7 cellular contexts compared by ENCODE assay signal in genomic region chr11:12377106-12377823, GRCh38. TPM values are rescaled to one million over a fixed set of nuclear protein-coding genes. Genes with fewer than 3 reads are reported as not detected.
DNase-seq lines count a peak whose midpoint lies in the region; ATAC-seq and TF ChIP-seq lines count a peak whose summit lies in the region.

Gene PARVA (plus strand): TSS chr11:12377571. CDS start chr11:12377648, 77 bp downstream.

- H3K4me1 ChIP-seq in HEK293 (ENCODE audit: control insufficient read depth, insufficient read depth, low read length) (no peaks in the 10 kb centered on the region), upper lobe of right lung (peaks cover 9% of the 10 kb centered on the region)

- DNase-seq in SK-MEL-5 (ENCODE audit: low read depth, low spot score) (peak; percentile 60), lung microvascular endothelial cell (ENCODE audit: low read depth in 2 of 2) (peak; percentile 79 to 80), upper lobe of right lung (peak; percentile 85)
- DNase-seq in stimulated activated naive CD4-positive, alpha-beta T cell treated with Interleukin-2 at 50 U/mL for 16 hours (lab: John Stamatoyannopoulos, UW) = no peak

- H3K27ac ChIP-seq in HEK293 (ENCODE audit: extremely low read depth, low read depth, low read length) (peak within 1 kb of the TSS; percentile 70; the same call in 1 of the 2 replicates), upper lobe of right lung (peak within 1 kb of the TSS; percentile 93)

- H3K27me3 ChIP-seq in upper lobe of right lung = no peaks in the 10 kb centered on the region

- H3K36me3 ChIP-seq in HEK293 (ENCODE audit: control insufficient read depth in 2 of 2, insufficient read depth in 1 of 2, low read length in 2 of 2) (peaks cover 0 to 7% of the 10 kb centered on the region in 2 experiments; a peak in 1 of 3 replicates), upper lobe of right lung (no peaks in the 10 kb centered on the region)

- peak within 1 kb of the TSS; percentile 88 for H3K4me3 ChIP-seq in HEK293 (ENCODE audit: low read depth, low read length)
- peak within 1 kb of the TSS; percentile 61 for H3K4me3 ChIP-seq in upper lobe of right lung

- ATAC-seq in upper lobe of right lung = peak; percentile 81
- ATAC-seq in GM18520 (IDR thresholded peaks at IDR 0.05; ENCODE audit: unreplicated experiment) = no peak

- no peaks in the 10 kb centered on the region for H3K9me3 ChIP-seq in HEK293 (ENCODE audit: control insufficient read depth, insufficient read depth, low read depth, low read length)
- no peaks in the 10 kb centered on the region for H3K9me3 ChIP-seq in upper lobe of right lung

- TF ChIP-seq CTCF in HEK293 (tag by site-specific recombination; IDR thresholded peaks at IDR 0.05) (no peak), upper lobe of right lung (IDR thresholded peaks at IDR 0.05) (peak; percentile 16)

- CTCF ChIA-PET in HEK293 (lab: Yijun Ruan, JAX) = interaction anchor here (0.5 to 2.4 kb wide), 9 partner anchors 11 to 511 kb away, joined by 3 to 8 read pairs (median 4); no protein-coding TSS in a partner anchor

- POLR2A ChIA-PET in HEK293 (lab: Yijun Ruan, JAX) = interaction anchor here (0.6 to 2.0 kb wide), 9 partner anchors 8 to 451 kb away, joined by 3 to 11 read pairs (median 4); no protein-coding TSS in a partner anchor

- in situ Hi-C loops in SK-MEL-5 (cut with HindIII; ENCODE audit: low pct_unique_long_range_greater_than_20kb, low sequenced_read_pairs) (no loop called here), endometrial microvascular endothelial cells (cut with HindIII; ENCODE audit: inconsistent ontology term, low pct_unique_long_range_greater_than_20kb, low sequenced_read_pairs) (no loop called here)

- intact Hi-C loops in upper lobe of right lung (cut with DNase I) = no loop called here

TF ChIP-seq in HEK293, 187 proteins besides CTCF, POLR2A, EP300 and RAD21 (continues in another document):
- no peak for TF ChIP-seq ZFP3 (tag by site-specific recombination; IDR thresholded peaks at IDR 0.05; ENCODE audit: low read depth)
- TF ChIP-seq ZBTB48 (tag by site-specific recombination; IDR thresholded peaks at IDR 0.05) = 0 out of 2 replicates have a peak, but pooled peaks have one; percentile 29
- no peak for TF ChIP-seq KLF7 (tag by site-specific recombination; IDR thresholded peaks at IDR 0.05; ENCODE audit: borderline replicate concordance)
- TF ChIP-seq ZBTB20 (tag by site-specific recombination; IDR thresholded peaks at IDR 0.05) = peak; percentile 72
- TF ChIP-seq ZNF596 (tag by site-specific recombination; IDR thresholded peaks at IDR 0.05) = no peak
- peak; percentile 52 for TF ChIP-seq SP2 (tag by site-specific recombination; IDR thresholded peaks at IDR 0.05)
- TF ChIP-seq ZBTB49 (tag by site-specific recombination; IDR thresholded peaks at IDR 0.05; ENCODE audit: low read depth) = no peak
- no peak for TF ChIP-seq HOXA7 (CRISPR knock-in tag; IDR thresholded peaks at IDR 0.05; ENCODE audit: borderline replicate concordance)
- TF ChIP-seq ZNF660 (tag by site-specific recombination; IDR thresholded peaks at IDR 0.05) = 0 out of 2 replicates have a peak, but pooled peaks have one; percentile 14
- TF ChIP-seq ZNF792 (tag by site-specific recombination; IDR thresholded peaks at IDR 0.05) = no peak
- no peak for TF ChIP-seq ZNF324 (tag by site-specific recombination; IDR thresholded peaks at IDR 0.05)
- no peak for TF ChIP-seq ZNF76 (tag by site-specific recombination; IDR thresholded peaks at IDR 0.05; ENCODE audit: borderline replicate concordance, low read depth)
- peak; percentile 53; the same call in 1 of the 2 replicates for TF ChIP-seq ZNF398 (tag by site-specific recombination; IDR thresholded peaks at IDR 0.05)
- TF ChIP-seq ZNF416 (tag by site-specific recombination; IDR thresholded peaks at IDR 0.05) = no peak
- peak; percentile 43 for TF ChIP-seq ZNF335 (tag by site-specific recombination; conservative IDR thresholded peaks at IDR 0.05)
- 0 out of 2 replicates have a peak, but pooled peaks have one; percentile 17 for TF ChIP-seq PBX3 (CRISPR knock-in tag; IDR thresholded peaks at IDR 0.05)
- TF ChIP-seq ZNF362 (tag by site-specific recombination; IDR thresholded peaks at IDR 0.05) = no peak
- no peak for TF ChIP-seq ZNF548 (tag by site-specific recombination; IDR thresholded peaks at IDR 0.05)
- TF ChIP-seq ZNF174 (tag by site-specific recombination; IDR thresholded peaks at IDR 0.05) = no peak
- peak; percentile 53 for TF ChIP-seq ZBTB26 (tag by site-specific recombination; optimal IDR thresholded peaks at IDR 0.05)

RNA-seq across cellular contexts. Expression of gene PARVA, which starts in this region (rescaled TPM):
- 12.9 and 13.2 TPM in 2 replicates for total RNA-seq in SK-MEL-5 (2014; rRNA removed; shearing (Covaris generic))
- polyA plus RNA-seq in SK-MEL-5 (2015; cell fraction: cytosol; rRNA removed) = 15.7 and 23.1 TPM in 2 replicates
- polyA plus RNA-seq in SK-MEL-5 (2015; cell fraction: nucleus; rRNA removed) = 5.0 and 6.7 TPM in 2 replicates
- total RNA-seq in endometrial microvascular endothelial cells (ENCODE audit: inconsistent ontology term) = 43.5 TPM
- 17.0 and 24.8 TPM in 2 replicates for total RNA-seq in lung microvascular endothelial cell
- 84.0 TPM for total RNA-seq in upper lobe of right lung
